ENCODE assay signal across 1 cellular context in genomic region chr7:39357648-39358047, GRCh38.
TF ChIP-seq lines count a peak whose summit lies in the region.

No MANE protein-coding gene starts in this region.

TF ChIP-seq in HepG2, 621 proteins besides CTCF, POLR2A, EP300 and RAD21 (continued from another document):
- TF ChIP-seq ZNF768 (CRISPR knock-in tag; IDR thresholded peaks at IDR 0.05) (no peak), ATF1 (CRISPR knock-in tag; IDR thresholded peaks at IDR 0.05) (no peak), FLYWCH1 (CRISPR knock-in tag; IDR thresholded peaks at IDR 0.05) (no peak), SALL1 (CRISPR knock-in tag; IDR thresholded peaks at IDR 0.05) (no peak), HOXA7 (CRISPR knock-in tag; IDR thresholded peaks at IDR 0.05) (no peak), ZMYM4 (CRISPR knock-in tag; IDR thresholded peaks at IDR 0.05) (no peak), CBX2 (IDR thresholded peaks at IDR 0.05; ENCODE audit: low read depth, low read length) (no peak), CBX2 (CRISPR knock-in tag; IDR thresholded peaks at IDR 0.05; ENCODE audit: low read depth) (no peak)
